Comparison of ENCODE assay signal across 9 cellular contexts in the genomic region with DNA sequence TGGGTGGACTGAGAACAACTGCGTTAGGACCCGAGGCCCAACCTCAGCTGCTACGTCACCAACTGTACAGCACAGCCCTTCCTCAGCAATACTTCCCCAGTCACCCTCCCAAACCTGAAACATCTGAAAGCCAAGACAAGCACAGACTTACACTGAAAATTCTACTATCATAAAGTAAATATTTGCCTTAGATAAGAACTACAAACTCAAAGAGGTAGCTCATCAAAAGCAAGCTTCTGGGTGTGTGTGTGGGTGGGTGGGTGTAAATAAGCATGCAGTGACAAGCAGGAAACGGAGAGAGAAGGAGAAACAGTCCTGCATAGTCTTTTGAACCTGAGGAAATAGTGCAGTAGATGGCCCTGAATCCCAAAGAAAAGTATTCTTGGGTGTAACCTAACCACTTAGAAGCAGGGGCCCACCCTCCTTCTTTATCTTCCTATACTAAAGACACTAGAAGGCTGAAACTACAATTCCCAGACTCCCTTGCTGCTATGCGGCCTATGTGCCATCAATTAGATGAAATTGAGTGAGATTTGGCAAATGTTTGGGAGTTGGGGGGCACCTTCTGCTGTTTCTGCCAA. TPM values are rescaled to one million over a fixed set of nuclear protein-coding genes. Genes with fewer than 3 reads are reported as not detected.
DNase-seq lines count a peak whose midpoint lies in the region; ATAC-seq, FAIRE-seq and TF ChIP-seq lines count a peak whose summit lies in the region.
"Had no signal": no experiment of that assay in that cellular context is flagged by ENCODE, and none has a peak within 500 bp of the region (broad histone marks: within the 10 kb centered on the region; RNA-seq: fewer than 3 reads in every experiment).

No MANE protein-coding gene starts in this region.

- H2AFZ ChIP-seq in osteoblast (ENCODE audit: low read length): no peak overlapping the region

- peaks cover 19% of the 10 kb centered on the region for H3K36me3 ChIP-seq in endodermal cell (ENCODE audit: control insufficient read depth, insufficient read depth, low read length)
- H3K36me3 ChIP-seq in osteoblast (ENCODE audit: insufficient read depth, low read length): no peaks in the 10 kb centered on the region

- H3K9me3 Mint-ChIP-seq in endodermal cell: no peaks in the 10 kb centered on the region
- no peaks in the 10 kb centered on the region for H3K9me3 Mint-ChIP-seq in activated CD8-positive, alpha-beta memory T cell treated with anti-CD3 and anti-CD28 coated beads, Interleukin-2, amount 10 ng/mL, durations not matched to agents 7 days and 5 days (ENCODE audit: low read depth)
- H3K9me3 Mint-ChIP-seq: dendritic cell treated with granulocyte-macrophage colony-stimulating factor and Interleukin-4, amounts not matched to agents 40 ng/mL and 50 ng/mL, for 4 days had no signal

- no peaks in the 10 kb centered on the region for H3K27me3 Mint-ChIP-seq in endodermal cell (ENCODE audit: insufficient read depth)
- no peaks in the 10 kb centered on the region for H3K27me3 Mint-ChIP-seq in activated CD8-positive, alpha-beta memory T cell treated with anti-CD3 and anti-CD28 coated beads, Interleukin-2, amount 10 ng/mL, durations not matched to agents 7 days and 5 days
- H3K27me3 Mint-ChIP-seq: dendritic cell treated with granulocyte-macrophage colony-stimulating factor and Interleukin-4, amounts not matched to agents 40 ng/mL and 50 ng/mL, for 4 days had no signal

- peaks cover 10% of the 10 kb centered on the region for H3K36me3 Mint-ChIP-seq in endodermal cell (ENCODE audit: low read depth)
- H3K36me3 Mint-ChIP-seq in activated CD8-positive, alpha-beta memory T cell treated with anti-CD3 and anti-CD28 coated beads, Interleukin-2, amount 10 ng/mL, durations not matched to agents 7 days and 5 days: peaks cover 3% of the 10 kb centered on the region

- peak; percentile 9 for FAIRE-seq in GM18507 (lab: Jason Lieb, UNC)
- no peak for FAIRE-seq in HTR-8/SVneo (lab: Jason Lieb, UNC)

- H3K9ac ChIP-seq in endodermal cell (ENCODE audit: extremely low read depth, low read length, poor library complexity, severe bottlenecking): no peak overlapping the region

- peaks cover 56% of the 10 kb centered on the region for H4K20me1 ChIP-seq in osteoblast (ENCODE audit: insufficient read depth, low read length)

- H3K4me1 ChIP-seq in endodermal cell (ENCODE audit: control insufficient read depth, insufficient read depth, low read length) (peaks cover 24% of the 10 kb centered on the region), osteoblast (ENCODE audit: insufficient read depth, low read length) (peaks cover 26% of the 10 kb centered on the region)

- H3K4me3 Mint-ChIP-seq in endodermal cell: peak overlapping the region; percentile 34
- H3K4me3 Mint-ChIP-seq in activated CD8-positive, alpha-beta memory T cell treated with anti-CD3 and anti-CD28 coated beads, Interleukin-2, amount 10 ng/mL, durations not matched to agents 7 days and 5 days: no peak overlapping the region
- H3K4me3 Mint-ChIP-seq: dendritic cell treated with granulocyte-macrophage colony-stimulating factor and Interleukin-4, amounts not matched to agents 40 ng/mL and 50 ng/mL, for 4 days had no signal

- peak overlapping the region; percentile 87 for H3K27ac Mint-ChIP-seq in endodermal cell
- H3K27ac Mint-ChIP-seq in activated CD8-positive, alpha-beta memory T cell treated with anti-CD3 and anti-CD28 coated beads, Interleukin-2, amount 10 ng/mL, durations not matched to agents 7 days and 5 days: no peak overlapping the region
- H3K27ac Mint-ChIP-seq: dendritic cell treated with granulocyte-macrophage colony-stimulating factor and Interleukin-4, amounts not matched to agents 40 ng/mL and 50 ng/mL, for 4 days had no signal

- TF ChIP-seq CTCF in endodermal cell (conservative IDR thresholded peaks at IDR 0.05) (no peak), osteoblast (IDR thresholded peaks at IDR 0.05; ENCODE audit: extremely low read depth, low read depth, low read length) (no peak)

- no peaks in the 10 kb centered on the region for H3K9me3 ChIP-seq in endodermal cell (ENCODE audit: control insufficient read depth, low read length)
- H3K9me3 ChIP-seq in osteoblast (ENCODE audit: low read depth, low read length): no peaks in the 10 kb centered on the region

- no peak for ATAC-seq in activated CD8-positive, alpha-beta memory T cell treated with anti-CD3 and anti-CD28 coated beads, Interleukin-2, amount 10 ng/mL, durations not matched to agents 7 days and 5 days
- ATAC-seq in GM18909 (IDR thresholded peaks at IDR 0.05; ENCODE audit: poor library complexity, unreplicated experiment): no peak

- H3K4me2 ChIP-seq in osteoblast (ENCODE audit: insufficient read depth, low read length): peak overlapping the region; percentile 50

- no peak overlapping the region for H3K27ac ChIP-seq in endodermal cell (ENCODE audit: low read depth, low read length)
- peak overlapping the region; percentile 55 for H3K27ac ChIP-seq in osteoblast (ENCODE audit: low read depth, low read length)

- H3K4me1 Mint-ChIP-seq in endodermal cell: peaks cover 61% of the 10 kb centered on the region
- H3K4me1 Mint-ChIP-seq in activated CD8-positive, alpha-beta memory T cell treated with anti-CD3 and anti-CD28 coated beads, Interleukin-2, amount 10 ng/mL, durations not matched to agents 7 days and 5 days: peaks cover 21% of the 10 kb centered on the region

- 63 to 83% methylated on average over 1 to 5 of the region's 5 CpGs for WGBS in endodermal cell (ENCODE audit: insufficient coverage in 1 of 2, insufficient read length in 1 of 2), 2 experiments

- CTCF ChIA-PET in activated CD8-positive, alpha-beta memory T cell treated with anti-CD3 and anti-CD28 coated beads, Interleukin-2, amount 10 ng/mL, durations not matched to agents 7 days and 5 days (lab: Charles Lee): no interaction called here

- H3K27me3 ChIP-seq in endodermal cell (ENCODE audit: control insufficient read depth, insufficient read depth, low read length, poor library complexity, severe bottlenecking): no peaks in the 10 kb centered on the region
- no peaks in the 10 kb centered on the region for H3K27me3 ChIP-seq in osteoblast (ENCODE audit: insufficient read depth, low read length)

- H3K79me2 ChIP-seq in osteoblast (ENCODE audit: insufficient read depth, low read length): peaks cover 72% of the 10 kb centered on the region

- DNase-seq in GM18507 (ENCODE audit: extremely low spot score, insufficient read length, low read depth): no peak
- peak; percentile 33 for DNase-seq in NCI-H748 (lab: John Stamatoyannopoulos, UW; ENCODE audit: unreplicated experiment)
- peak; percentile 61 for DNase-seq in endodermal cell
- DNase-seq in osteoblast (ENCODE audit: insufficient read length, low spot score, missing footprints): no peak
- DNase-seq in activated CD8-positive, alpha-beta memory T cell treated with anti-CD3 and anti-CD28 coated beads, Interleukin-2, amount 10 ng/mL, durations not matched to agents 7 days and 5 days: no peak
- no peak for DNase-seq in HTR-8/SVneo (ENCODE audit: insufficient read length, low spot score)
- no peak for DNase-seq in NCI-H2227 treated with DMSO at 0.1 percent for 48 hours (lab: John Stamatoyannopoulos, UW)

- H3K4me3 ChIP-seq in endodermal cell (ENCODE audit: low read length) (peak overlapping the region; percentile 57), osteoblast (ENCODE audit: insufficient read depth, low read length) (no peak overlapping the region)

RNA-seq across cellular contexts. Expression of gene SLC25A13, which starts 18.7 kb away (rescaled TPM):
- 100 to 1,000 TPM in 1 of 2 donors, 10 to 100 TPM in 1; 94.3 to 114 TPM for total RNA-seq in endodermal cell
- polyA plus RNA-seq in endodermal cell (2013, experiment 1 of 2): 49.6 TPM
- 53.2 TPM for polyA plus RNA-seq in endodermal cell (2013, experiment 2 of 2)
- total RNA-seq in osteoblast: 19.2 and 27.4 TPM in 2 replicates
- total RNA-seq in activated CD8-positive, alpha-beta memory T cell treated with anti-CD3 and anti-CD28 coated beads, Interleukin-2, amount 10 ng/mL, durations not matched to agents 7 days and 5 days: 10 to 100 TPM in 1 of 2 experiments, 1 to 10 TPM in 1; 7.9 to 10.4 TPM

Comparison
In these comparisons a context has a peak if more than half of its experiments do, and no peak if none do; other contexts are left out.
1. DNase-seq: peak in NCI-H748 (single experiment) and endodermal cell (single experiment); none in GM18507 (single experiment), osteoblast (single experiment), activated CD8-positive, alpha-beta memory T cell treated with anti-CD3 and anti-CD28 coated beads, Interleukin-2, amount 10 ng/mL, durations not matched to agents 7 days and 5 days (single experiment), HTR-8/SVneo (single experiment) and NCI-H2227 treated with DMSO at 0.1 percent for 48 hours (single experiment).